ENCODE assay signal across 1 cellular context in genomic region chr1:229623838-229624237, GRCh38.
TF ChIP-seq lines count a peak whose summit lies in the region.

No MANE protein-coding gene starts in this region.

TF ChIP-seq in GM12878, 131 proteins besides CTCF, POLR2A, EP300 and RAD21:
- TF ChIP-seq GABPA (IDR thresholded peaks at IDR 0.05; ENCODE audit: low read depth) (no peak), BHLHE40 (IDR thresholded peaks at IDR 0.05; ENCODE audit: borderline replicate concordance in 1 of 2, low read depth in 2 of 2, low read length in 1 of 2) (peak; percentile 74 to 82)
TF ChIP-seq in GM12878: peak in this region for 1.
